In the genomic region with DNA sequence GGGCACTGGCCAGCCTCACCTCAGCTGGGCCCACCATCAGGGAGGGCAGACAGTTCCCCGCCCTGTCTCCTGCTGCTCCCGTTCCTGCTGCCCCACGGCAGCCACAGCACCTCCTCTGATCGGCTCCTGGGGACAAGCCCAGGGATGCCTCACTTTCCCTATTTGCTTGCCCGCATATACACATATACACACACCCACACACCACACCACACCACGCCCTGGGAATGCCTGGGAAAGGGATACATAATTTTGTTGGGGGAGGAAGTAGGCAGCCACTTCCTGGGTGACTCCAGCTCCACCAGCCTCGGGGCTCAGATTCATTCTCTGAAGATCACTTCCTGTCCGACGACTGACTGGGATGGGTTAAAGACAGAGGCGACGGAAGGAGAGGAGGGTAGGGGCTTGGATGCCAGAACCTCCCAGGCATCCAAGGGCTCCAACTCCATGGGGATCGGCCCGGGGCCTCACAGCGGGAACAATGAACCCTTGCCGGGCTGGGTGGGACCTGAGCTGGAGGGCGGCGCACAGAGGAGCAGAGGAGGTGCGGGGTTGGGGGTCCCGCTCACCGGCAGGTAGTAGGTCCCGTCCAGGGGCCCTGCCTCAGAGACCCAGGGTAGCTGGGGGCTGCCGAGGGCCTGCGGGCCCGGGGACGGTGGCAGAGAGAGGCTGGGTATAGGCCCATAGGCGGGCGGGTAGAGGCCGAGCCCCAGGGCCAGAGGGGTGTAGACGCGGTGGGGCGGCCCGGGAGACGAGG, we compare ENCODE assay signal across 8 cellular contexts. TPM values are rescaled to one million over a fixed set of nuclear protein-coding genes. Genes with fewer than 3 reads are reported as not detected.
A peak's percentile ranks its signal among the peaks of the same experiment; 100 is the strongest.
DNase-seq lines count a peak whose midpoint lies in the region; TF ChIP-seq lines count a peak whose summit lies in the region.

No MANE protein-coding gene starts in this region.

- peaks cover 0 to 63% (median 50%) of the 10 kb centered on the region in 4 donors for H3K4me1 ChIP-seq in transverse colon

- peak overlapping the region; percentile 83 for H3K4me3 Mint-ChIP-seq in activated naive CD4-positive, alpha-beta T cell treated with anti-CD3 and anti-CD28 coated beads for 36 hours

- intact Hi-C loops in activated naive CD4-positive, alpha-beta T cell treated with anti-CD3 and anti-CD28 coated beads for 36 hours (cut with micrococcal nuclease) = loop anchor here (1.0 to 2.0 kb wide), 5 partner anchors 13 to 193 kb away; a partner anchor contains a TSS
- intact Hi-C loops in transverse colon (cut with DNase I; ENCODE audit: low total_unique reads) = no loop called here

- no peaks in the 10 kb centered on the region for H3K36me3 ChIP-seq in transverse colon

- H3K36me3 Mint-ChIP-seq in activated naive CD4-positive, alpha-beta T cell treated with anti-CD3 and anti-CD28 coated beads for 36 hours (ENCODE audit: low read depth) = peaks cover 1% of the 10 kb centered on the region

- H3K9me3 Mint-ChIP-seq in activated naive CD4-positive, alpha-beta T cell treated with anti-CD3 and anti-CD28 coated beads for 36 hours = no peaks in the 10 kb centered on the region

- H3K9me3 ChIP-seq in transverse colon = no peaks in the 10 kb centered on the region

- peak overlapping the region; percentile 82 for H3K27ac Mint-ChIP-seq in activated naive CD4-positive, alpha-beta T cell treated with anti-CD3 and anti-CD28 coated beads for 36 hours

- peak; percentile 64 for TF ChIP-seq POLR2A in transverse colon (IDR thresholded peaks at IDR 0.05)

- no peak for TF ChIP-seq CTCF in transverse colon (IDR thresholded peaks at IDR 0.05)

- no peak for TF ChIP-seq EP300 in transverse colon (IDR thresholded peaks at IDR 0.05; ENCODE audit: low read depth)

- in situ Hi-C loops in transverse colon (cut with MboI; ENCODE audit: low pct_ligation_motif_present in 1 of 4, low pct_unique_long_range_greater_than_20kb in 1 of 4, low sequenced_read_pairs in 3 of 4) = no loop called here

- H3K27me3 ChIP-seq in transverse colon = peaks cover 21% of the 10 kb centered on the region

- 24% methylated on average over 24 of the region's 33 CpGs; no CpG with 5 or more reads in 1 of the 2 donors for WGBS in transverse colon (ENCODE audit: low coverage in 1 of 2), 2 donors

- peak; percentile 52 for DNase-seq in activated naive CD4-positive, alpha-beta T cell treated with anti-CD3 and anti-CD28 coated beads for 36 hours
- no peak for DNase-seq in activated naive CD4-positive, alpha-beta T cell treated with anti-CD3 and anti-CD28 coated beads, Interleukin-2, amount 50 U/mL, for 16 hours
- DNase-seq in RKO (ENCODE audit: low spot score) (peak; percentile 89), germinal center (ENCODE audit: low spot score) (peak; percentile 51), transverse colon (peak; percentile 71), NCI-H1694 treated with DMSO at 0.1 percent for 48 hours (lab: John Stamatoyannopoulos, UW) (no peak), activated gamma-delta T cell (lab: John Stamatoyannopoulos, UW) (no peak), dedifferentiated amniotic fluid mesenchymal stem cell (ENCODE audit: extremely low spot score) (no peak)

- no peaks in the 10 kb centered on the region for H3K27me3 Mint-ChIP-seq in activated naive CD4-positive, alpha-beta T cell treated with anti-CD3 and anti-CD28 coated beads for 36 hours (ENCODE audit: low read depth)

- H3K27ac ChIP-seq in transverse colon = peak overlapping the region; percentile 81 to 87 (median 82)

- CTCF ChIA-PET in activated naive CD4-positive, alpha-beta T cell treated with anti-CD3 and anti-CD28 coated beads for 36 hours (lab: Charles Lee) = interaction anchor here (0.7 to 3.0 kb wide), 6 partner anchors 11 to 121 kb away, joined by 3 to 10 read pairs (median 4); a partner anchor contains a TSS

- H3K4me3 ChIP-seq in transverse colon = peak overlapping the region in 3 of 4 donors; percentile 29 to 61 (median 44)

- H3K4me1 Mint-ChIP-seq in activated naive CD4-positive, alpha-beta T cell treated with anti-CD3 and anti-CD28 coated beads for 36 hours (ENCODE audit: low read depth) = peaks cover 36% of the 10 kb centered on the region

RNA-seq across cellular contexts. Expression of a gene that starts 2.0 kb away (rescaled TPM):
- total RNA-seq in activated naive CD4-positive, alpha-beta T cell treated with anti-CD3 and anti-CD28 coated beads for 36 hours = 1 to 10 TPM; 2.0 to 2.8 TPM
- total RNA-seq in transverse colon = 10 to 100 TPM in 1 of 4 donors, 1 to 10 TPM in 1, not detected in 2; 4.0 to 39.2 TPM

RNA-seq across cellular contexts. Expression of a gene that starts 3.2 kb away (rescaled TPM):
- total RNA-seq in activated naive CD4-positive, alpha-beta T cell treated with anti-CD3 and anti-CD28 coated beads for 36 hours = 1 to 10 TPM; 1.1 to 1.2 TPM
- 1 to 10 TPM in 1 of 4 donors, under 1 TPM in 2, not detected in 1; 0.55 to 1.1 (median 0.60) TPM for total RNA-seq in transverse colon

RNA-seq across cellular contexts. Expression of a gene that starts 8.7 kb away (rescaled TPM):
- under 1 TPM in 1 of 2 experiments, not detected in 1; 0.62 TPM for total RNA-seq in activated naive CD4-positive, alpha-beta T cell treated with anti-CD3 and anti-CD28 coated beads for 36 hours
- 1 to 10 TPM in 2 of 4 donors, under 1 TPM in 1, not detected in 1; 0.80 to 9.5 (median 7.4) TPM for total RNA-seq in transverse colon

RNA-seq across cellular contexts. Expression of a gene that starts 12.1 kb away (rescaled TPM):
- total RNA-seq in activated naive CD4-positive, alpha-beta T cell treated with anti-CD3 and anti-CD28 coated beads for 36 hours = 1 to 10 TPM; 6.0 to 7.4 TPM
- total RNA-seq in transverse colon = 1 to 10 TPM in 2 of 4 donors, not detected in 2; 3.0 TPM

RNA-seq across cellular contexts. Expression of a gene that starts 47.6 kb away (rescaled TPM):
- 10 to 100 TPM; 18.1 to 18.8 TPM for total RNA-seq in activated naive CD4-positive, alpha-beta T cell treated with anti-CD3 and anti-CD28 coated beads for 36 hours
- 1 to 10 TPM in 3 of 4 donors, under 1 TPM in 1; 0.37 to 3.8 (median 3.2) TPM for total RNA-seq in transverse colon

Comparison
In these comparisons a context has a peak if more than half of its experiments do, and no peak if none do; other contexts are left out.
1. DNase-seq: peak in activated naive CD4-positive, alpha-beta T cell treated with anti-CD3 and anti-CD28 coated beads for 36 hours (single experiment), RKO (single experiment), germinal center (single experiment) and transverse colon (single experiment); none in activated naive CD4-positive, alpha-beta T cell treated with anti-CD3 and anti-CD28 coated beads, Interleukin-2, amount 50 U/mL, for 16 hours (single experiment), NCI-H1694 treated with DMSO at 0.1 percent for 48 hours (single experiment), activated gamma-delta T cell (single experiment) and dedifferentiated amniotic fluid mesenchymal stem cell (single experiment).